Comparison of ENCODE assay signal across 9 cellular contexts in the genomic region with DNA sequence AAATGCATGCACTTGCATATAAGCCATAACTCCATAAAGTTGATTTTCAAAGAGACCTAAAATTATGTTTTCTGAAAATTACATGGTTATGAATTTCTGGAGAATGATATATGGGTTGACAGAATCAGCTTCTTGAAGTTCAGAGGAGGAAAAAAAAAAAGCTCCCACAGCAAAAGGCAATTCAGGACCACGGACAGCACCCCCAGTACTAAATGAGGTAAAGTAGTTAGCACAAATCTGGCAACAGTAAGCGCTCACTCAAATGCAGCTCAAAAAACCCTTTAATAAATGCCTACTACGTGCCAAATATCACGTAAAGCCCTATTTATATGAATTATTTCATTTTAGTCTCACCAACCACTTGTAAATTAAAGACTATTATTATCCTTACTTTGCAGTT.
DNase-seq lines count a peak whose midpoint lies in the region; ATAC-seq, FAIRE-seq and TF ChIP-seq lines count a peak whose summit lies in the region.
"Had no signal": no experiment of that assay in that cellular context is flagged by ENCODE, and none has a peak within 500 bp of the region (broad histone marks: within the 10 kb centered on the region; RNA-seq: fewer than 3 reads in every experiment).

No MANE protein-coding gene starts in this region.

- no peak overlapping the region for H3K27ac Mint-ChIP-seq in activated T-helper 2 cell treated with anti-CD3 and anti-CD28 coated beads, Interferon-gamma antibody, Interleukin-2, Interleukin-4, amounts not matched to agents 10 μg/mL and 5 μg/mL and 100 μg/mL, durations not matched to agents 14 hours and 24 hours and 36 hours

- no peaks in the 10 kb centered on the region for H3K27me3 Mint-ChIP-seq in activated T-helper 2 cell treated with anti-CD3 and anti-CD28 coated beads, Interferon-gamma antibody, Interleukin-2, Interleukin-4, amounts not matched to agents 10 μg/mL and 5 μg/mL and 100 μg/mL, durations not matched to agents 14 hours and 24 hours and 36 hours (ENCODE audit: low read depth)

- no peak overlapping the region for H2BK12ac ChIP-seq in H1 (ENCODE audit: low read depth, low read length)

- H3K79me1 ChIP-seq in H1 (ENCODE audit: low read depth, low read length), result peaks cover 2% of the 10 kb centered on the region; the same call in 1 of the 2 replicates

- H3K4me2 ChIP-seq in OCI-LY7 (ENCODE audit: low read length) (no peak overlapping the region), H1 (ENCODE audit: insufficient read depth in 1 of 2, low read depth in 2 of 2, low read length in 2 of 2) (no peak overlapping the region)

- TF ChIP-seq RAD21 in H1 (IDR thresholded peaks at IDR 0.05 in 1 of 2, conservative IDR thresholded peaks at IDR 0.05 in 1 of 2; ENCODE audit: low read depth in 2 of 2, low read length in 2 of 2), result peak in 1 of 2 experiments; percentile 13; a peak in 1 of 4 replicates

- no peak overlapping the region for H3K56ac ChIP-seq in H1 (replicated peaks; ENCODE audit: insufficient read length, low read depth, low read length)

- TF ChIP-seq CTCF in OCI-LY7 (conservative IDR thresholded peaks at IDR 0.05; ENCODE audit: low read length), result no peak
- TF ChIP-seq CTCF in H1 (IDR thresholded peaks at IDR 0.05; ENCODE audit: control extremely low read depth in 1 of 3, insufficient read depth in 1 of 3, low read depth in 1 of 3, low read length in 3 of 3), result no peak

- H3K9me3 Mint-ChIP-seq in activated T-helper 2 cell treated with anti-CD3 and anti-CD28 coated beads, Interferon-gamma antibody, Interleukin-2, Interleukin-4, amounts not matched to agents 10 μg/mL and 5 μg/mL and 100 μg/mL, durations not matched to agents 14 hours and 24 hours and 36 hours, result peaks cover 31% of the 10 kb centered on the region

- H3K27ac ChIP-seq in OCI-LY7 (ENCODE audit: low read depth, low read length, poor library complexity, severe bottlenecking), result no peak overlapping the region
- H3K27ac ChIP-seq in H1 (ENCODE audit: low read depth, low read length), result no peak overlapping the region

- H3K4me1 Mint-ChIP-seq in activated T-helper 2 cell treated with anti-CD3 and anti-CD28 coated beads, Interferon-gamma antibody, Interleukin-2, Interleukin-4, amounts not matched to agents 10 μg/mL and 5 μg/mL and 100 μg/mL, durations not matched to agents 14 hours and 24 hours and 36 hours (ENCODE audit: low read depth), result no peaks in the 10 kb centered on the region

- H3K14ac ChIP-seq in H1 (ENCODE audit: insufficient read length), result no peak overlapping the region

- no peak overlapping the region for H3K4me3 Mint-ChIP-seq in activated T-helper 2 cell treated with anti-CD3 and anti-CD28 coated beads, Interferon-gamma antibody, Interleukin-2, Interleukin-4, amounts not matched to agents 10 μg/mL and 5 μg/mL and 100 μg/mL, durations not matched to agents 14 hours and 24 hours and 36 hours (ENCODE audit: low read depth)

- no peak overlapping the region for H2AK5ac ChIP-seq in H1 (ENCODE audit: low read depth, low read length)

- intact Hi-C loops in OCI-LY7 (cut with micrococcal nuclease; ENCODE audit: unreplicated experiment), result no loop called here
- intact Hi-C loops in activated T-helper 2 cell treated with anti-CD3 and anti-CD28 coated beads, Interferon-gamma antibody, Interleukin-2, Interleukin-4, amounts not matched to agents 10 μg/mL and 5 μg/mL and 100 μg/mL, durations not matched to agents 14 hours and 24 hours and 36 hours (cut with micrococcal nuclease), result no loop called here

- no peak overlapping the region for H3K23ac ChIP-seq in H1 (ENCODE audit: insufficient read length)

- H3K4me3 ChIP-seq in OCI-LY7 (ENCODE audit: low read depth, low read length, poor library complexity, severe bottlenecking), result no peak overlapping the region
- H3K4me3 ChIP-seq in H1 (ENCODE audit: extremely low read depth in 1 of 4, insufficient read depth in 2 of 4, low read depth in 3 of 4, low read length in 4 of 4), result no peak overlapping the region

- H3K9me2 ChIP-seq in OCI-LY7 (ENCODE audit: insufficient read depth, low read length), result no peaks in the 10 kb centered on the region

- H3K79me2 ChIP-seq in OCI-LY7 (ENCODE audit: insufficient read depth, low read depth, low read length) (no peaks in the 10 kb centered on the region), H1 (ENCODE audit: control insufficient read depth in 1 of 2, insufficient read depth in 2 of 2, low read length in 2 of 2) (peaks cover 3 to 34% of the 10 kb centered on the region in 2 experiments; a peak in 3 of 4 replicates)

- H2AFZ ChIP-seq in OCI-LY7 (ENCODE audit: low read length), result no peak overlapping the region
- no peak overlapping the region for H2AFZ ChIP-seq in H1 (ENCODE audit: low read length)

- no peak overlapping the region for H4K8ac ChIP-seq in H1 (ENCODE audit: extremely low read depth, insufficient read depth, low read length)

- H2BK20ac ChIP-seq in H1 (ENCODE audit: low read length), result no peak overlapping the region

- POLR2A ChIA-PET in OCI-LY7 (lab: Charles Lee) (no interaction called here), H1 (lab: Charles Lee; ENCODE audit: partially characterized antibody) (no interaction called here)

- CTCF ChIA-PET in OCI-LY7 (lab: Charles Lee; ENCODE audit: unreplicated experiment) (no interaction called here), H1 (lab: Charles Lee; ENCODE audit: partially characterized antibody) (interaction anchor here (0.6 to 1.1 kb wide), 2 partner anchors 181 to 215 kb away, joined by 3 to 4 read pairs; no protein-coding TSS in a partner anchor)

- H3K9ac ChIP-seq in H1 (replicated peaks in 1 of 4; ENCODE audit: extremely low read depth in 1 of 4, low read depth in 3 of 4, low read length in 3 of 4), result no peak overlapping the region

- no peaks in the 10 kb centered on the region for H3K27me3 ChIP-seq in H1 (replicated peaks in 1 of 4; ENCODE audit: control insufficient read depth in 3 of 4, extremely low read depth in 1 of 4, insufficient read depth in 3 of 4, low read length in 3 of 4)

- H2BK120ac ChIP-seq in H1 (replicated peaks; ENCODE audit: low read depth, low read length), result no peak overlapping the region

- H3K36me3 ChIP-seq in OCI-LY7 (ENCODE audit: insufficient read depth, low read length), result no peaks in the 10 kb centered on the region
- no peaks in the 10 kb centered on the region for H3K36me3 ChIP-seq in H1 (ENCODE audit: control insufficient read depth in 2 of 4, insufficient read depth in 4 of 4, low read length in 3 of 4)

- no peak overlapping the region for H4K5ac ChIP-seq in H1 (ENCODE audit: insufficient read length, low read depth, low read length)

- no peaks in the 10 kb centered on the region for H3K23me2 ChIP-seq in H1 (ENCODE audit: low read depth, low read length)

- no peaks in the 10 kb centered on the region for H4K20me1 ChIP-seq in OCI-LY7 (ENCODE audit: insufficient read depth, low read length)
- no peaks in the 10 kb centered on the region for H4K20me1 ChIP-seq in H1 (replicated peaks in 1 of 2; ENCODE audit: control insufficient read depth in 1 of 2, insufficient read depth in 2 of 2, low read length in 2 of 2)

- FAIRE-seq in H1 (lab: Jason Lieb, UNC), result peak; percentile 45
- FAIRE-seq: A204.1 had no signal

- 44% methylated on average over 4 of the region's 4 CpGs; no CpG with 5 or more reads in 1 of the 2 experiments for WGBS in H1 (ENCODE audit: extremely low coverage in 1 of 2, insufficient coverage in 1 of 2, insufficient read length in 1 of 2, insufficient replicate concordance in 2 of 2, low coverage in 1 of 2, low lambda C conversion rate in 2 of 2, missing lambda C conversion rate in 1 of 2), 2 experiments

- no peak overlapping the region for H3K18ac ChIP-seq in H1 (ENCODE audit: extremely low read depth, low read length)

- no peaks in the 10 kb centered on the region for H3K4me1 ChIP-seq in OCI-LY7 (ENCODE audit: insufficient read depth, low read length, poor library complexity, severe bottlenecking)
- peaks cover 0 to 8% (median 3%) of the 10 kb centered on the region in 4 experiments; a peak in 3 of 7 replicates for H3K4me1 ChIP-seq in H1 (replicated peaks in 1 of 4; ENCODE audit: control insufficient read depth in 3 of 4, insufficient read depth in 4 of 4, low read length in 3 of 4)

- no peak for ATAC-seq in GM18861 (IDR thresholded peaks at IDR 0.05; ENCODE audit: unreplicated experiment)

- TF ChIP-seq POLR2A in H1 (IDR thresholded peaks at IDR 0.05; ENCODE audit: control extremely low read depth in 1 of 2, low read depth in 2 of 2, low read length in 2 of 2), result no peak

- no peak overlapping the region for H4K91ac ChIP-seq in H1 (replicated peaks; ENCODE audit: insufficient read length, low read length)

- TF ChIP-seq EP300 in H1 (IDR thresholded peaks at IDR 0.05; ENCODE audit: borderline replicate concordance in 1 of 2, low read depth in 2 of 2, low read length in 2 of 2), result no peak

- BruUV-seq in OCI-LY7 (replicated peaks; lab: Mats Ljungman, UMichigan), result no TSS peak

- H3K36me3 Mint-ChIP-seq in activated T-helper 2 cell treated with anti-CD3 and anti-CD28 coated beads, Interferon-gamma antibody, Interleukin-2, Interleukin-4, amounts not matched to agents 10 μg/mL and 5 μg/mL and 100 μg/mL, durations not matched to agents 14 hours and 24 hours and 36 hours (ENCODE audit: low read depth), result no peaks in the 10 kb centered on the region

- H2BK5ac ChIP-seq in H1 (ENCODE audit: low read depth, low read length), result no peak overlapping the region

- DNase-seq in DMS53 (lab: John Stamatoyannopoulos, UW), result peak; percentile 28
- DNase-seq in DMS53 treated with DMSO at 0.1 percent for 48 hours (lab: John Stamatoyannopoulos, UW; ENCODE audit: unreplicated experiment), result no peak
- DNase-seq in OCI-LY7 (ENCODE audit: low spot score), result peak; percentile 62
- DNase-seq in H1 (ENCODE audit: low read depth in 1 of 2, low spot score in 2 of 2), result peak in 1 of 2 experiments; percentile 81
- DNase-seq in renal cortical epithelial cell (ENCODE audit: low read depth), result peak; percentile 56
- DNase-seq in activated T-helper 2 cell treated with anti-CD3 and anti-CD28 coated beads, Interferon-gamma antibody, Interleukin-2, Interleukin-4, amounts not matched to agents 10 μg/mL and 5 μg/mL and 100 μg/mL, durations not matched to agents 14 hours and 24 hours and 36 hours (ENCODE audit: low spot score), result no peak
- no peak for DNase-seq in DMS79 (lab: John Stamatoyannopoulos, UW)

- H3K9me3 ChIP-seq in OCI-LY7 (ENCODE audit: low read length) (no peaks in the 10 kb centered on the region), H1 (ENCODE audit: insufficient read depth in 2 of 2, low read depth in 1 of 2, low read length in 1 of 2) (peaks cover 0 to 3% of the 10 kb centered on the region in 2 experiments; a peak in 1 of 4 replicates)

- H2BK15ac ChIP-seq in H1 (ENCODE audit: low read length), result no peak overlapping the region

- H3K4ac ChIP-seq in H1 (replicated peaks; ENCODE audit: insufficient read length, low read depth, low read length), result no peak overlapping the region

TF ChIP-seq in H1, 55 proteins besides CTCF, POLR2A, EP300 and RAD21:
- TF ChIP-seq GABPA (IDR thresholded peaks at IDR 0.05; ENCODE audit: borderline replicate concordance, insufficient read depth, low read length), result no peak
- TF ChIP-seq SIN3A (conservative IDR thresholded peaks at IDR 0.05 in 1 of 2, IDR thresholded peaks at IDR 0.05 in 1 of 2; ENCODE audit: low read depth in 1 of 2, low read length in 2 of 2), result 0 out of 4 replicates have a peak, but pooled peaks of 1 of the 2 experiments have one; percentile 52
- no peak for TF ChIP-seq CHD1 (IDR thresholded peaks at IDR 0.05; ENCODE audit: low read depth, low read length)

Comparison
In these comparisons a context has a peak if more than half of its experiments do, and no peak if none do; other contexts are left out.
1. DNase-seq: peak in DMS53 (single experiment), OCI-LY7 (single experiment) and renal cortical epithelial cell (single experiment); none in DMS53 treated with DMSO at 0.1 percent for 48 hours (single experiment), activated T-helper 2 cell treated with anti-CD3 and anti-CD28 coated beads, Interferon-gamma antibody, Interleukin-2, Interleukin-4, amounts not matched to agents 10 μg/mL and 5 μg/mL and 100 μg/mL, durations not matched to agents 14 hours and 24 hours and 36 hours (single experiment) and DMS79 (single experiment).